ENCODE assay signal across 25 cellular contexts in genomic region chr6:32073613-32074012, GRCh38. TPM values are rescaled to one million over a fixed set of nuclear protein-coding genes. Genes with fewer than 3 reads are reported as not detected.
"Had no signal": no experiment of that assay in that cellular context is flagged by ENCODE, and none has a peak within 500 bp of the region (broad histone marks: within the 10 kb centered on the region; RNA-seq: fewer than 3 reads in every experiment).

No MANE protein-coding gene starts in this region.

- H3K27me3 Mint-ChIP-seq: activated CD4-positive, alpha-beta T cell treated with anti-CD3 and anti-CD28 coated beads, Interleukin-2, amount 10 ng/mL, durations not matched to agents 24 days and 14 days; activated CD8-positive, alpha-beta T cell treated with anti-CD3 and anti-CD28 coated beads for 36 hours; activated naive CD8-positive, alpha-beta T cell treated with anti-CD3 and anti-CD28 coated beads for 36 hours had no signal

- H3K4me3 ChIP-seq: K562, SK-N-MC had no signal

- H3K4me3 Mint-ChIP-seq: activated CD4-positive, alpha-beta T cell treated with anti-CD3 and anti-CD28 coated beads, Interleukin-2, amount 10 ng/mL, durations not matched to agents 24 days and 14 days; activated CD8-positive, alpha-beta T cell treated with anti-CD3 and anti-CD28 coated beads for 36 hours; activated naive CD8-positive, alpha-beta T cell treated with anti-CD3 and anti-CD28 coated beads for 36 hours; activated T-cell treated with anti-CD3 and anti-CD28 coated beads, Interleukin-2, amount 50 U/mL, for 72 hours; activated T-helper 17 cell treated with anti-CD3 and anti-CD28 coated beads, Interleukin-2, amount 50 U/mL, for 72 hours had no signal

- H3K4me1 Mint-ChIP-seq: activated CD4-positive, alpha-beta T cell treated with anti-CD3 and anti-CD28 coated beads, Interleukin-2, amount 10 ng/mL, durations not matched to agents 24 days and 14 days; activated naive CD8-positive, alpha-beta T cell treated with anti-CD3 and anti-CD28 coated beads for 36 hours; activated T-helper 17 cell treated with anti-CD3 and anti-CD28 coated beads, Interleukin-2, amount 50 U/mL, for 72 hours had no signal

- H3K27ac Mint-ChIP-seq: activated CD4-positive, alpha-beta T cell treated with anti-CD3 and anti-CD28 coated beads, Interleukin-2, amount 10 ng/mL, durations not matched to agents 24 days and 14 days; activated CD8-positive, alpha-beta T cell treated with anti-CD3 and anti-CD28 coated beads for 36 hours; activated naive CD8-positive, alpha-beta T cell treated with anti-CD3 and anti-CD28 coated beads for 36 hours; activated T-cell treated with anti-CD3 and anti-CD28 coated beads, Interleukin-2, amount 50 U/mL, for 72 hours; activated T-helper 17 cell treated with anti-CD3 and anti-CD28 coated beads, Interleukin-2, amount 50 U/mL, for 72 hours had no signal

- H3K36me3 Mint-ChIP-seq: activated naive CD8-positive, alpha-beta T cell treated with anti-CD3 and anti-CD28 coated beads for 36 hours had no signal

- H3K27ac ChIP-seq: brain microvascular endothelial cell, SK-N-MC had no signal

- H3K9me3 Mint-ChIP-seq: activated CD4-positive, alpha-beta T cell treated with anti-CD3 and anti-CD28 coated beads, Interleukin-2, amount 10 ng/mL, durations not matched to agents 24 days and 14 days; activated CD8-positive, alpha-beta T cell treated with anti-CD3 and anti-CD28 coated beads for 36 hours; activated naive CD8-positive, alpha-beta T cell treated with anti-CD3 and anti-CD28 coated beads for 36 hours; activated T-cell treated with anti-CD3 and anti-CD28 coated beads, Interleukin-2, amount 50 U/mL, for 72 hours; activated T-helper 17 cell treated with anti-CD3 and anti-CD28 coated beads, Interleukin-2, amount 50 U/mL, for 72 hours had no signal

- ATAC-seq: activated CD8-positive, alpha-beta T cell treated with anti-CD3 and anti-CD28 coated beads for 36 hours; activated T-cell treated with anti-CD3 and anti-CD28 coated beads, Interleukin-2, amount 50 U/mL, for 72 hours; activated T-helper 17 cell treated with anti-CD3 and anti-CD28 coated beads, Interleukin-2, amount 50 U/mL, for 72 hours; K562; Panc1 had no signal

- H3K36me3 ChIP-seq: brain microvascular endothelial cell had no signal

- DNase-seq: activated CD4-positive, alpha-beta T cell treated with anti-CD3 and anti-CD28 coated beads, Interleukin-2, amount 10 ng/mL, durations not matched to agents 24 days and 14 days; activated CD4-positive, alpha-beta T cell treated with anti-CD3 and anti-CD28 coated beads, Interleukin-2, amount 50 U/mL, for 4 hours; activated CD8-positive, alpha-beta T cell treated with anti-CD3 and anti-CD28 coated beads for 36 hours; activated effector memory CD4-positive, alpha-beta T cell treated with anti-CD3 and anti-CD28 coated beads, Interleukin-2, amount 50 U/mL, for 16 hours; activated naive CD4-positive, alpha-beta T cell; activated naive CD4-positive, alpha-beta T cell treated with anti-CD3 and anti-CD28 coated beads, Interleukin-2, amount 50 U/mL, for 16 hours; activated naive CD8-positive, alpha-beta T cell treated with anti-CD3 and anti-CD28 coated beads for 36 hours; activated T-cell treated with anti-CD3 and anti-CD28 coated beads, Interleukin-2, amount 50 U/mL, for 1 hour; activated T-cell treated with anti-CD3 and anti-CD28 coated beads, Interleukin-2, amount 50 U/mL, for 72 hours; amniotic stem cell; aorta; brain microvascular endothelial cell; central memory CD4-positive, alpha-beta T cell; NCI-H1092 treated with DMSO at 0.1 percent for 48 hours; NCI-H1930; NCI-H2081 treated with DMSO at 0.1 percent for 48 hours; NCI-H226; NCI-H446 treated with DMSO at 0.1 percent for 48 hours; T1000 had no signal

RNA-seq across cellular contexts. Expression of gene CYP21A2, which starts 35.4 kb away (rescaled TPM):
- total RNA-seq: M059J, RPMI7951 had no signal
